ENCODE assay signal across 12 cellular contexts in genomic region chr2:233081731-233082221, GRCh38. TPM values are rescaled to one million over a fixed set of nuclear protein-coding genes. Genes with fewer than 3 reads are reported as not detected.
A peak's percentile ranks its signal among the peaks of the same experiment; 100 is the strongest.
DNase-seq lines count a peak whose midpoint lies in the region; ATAC-seq and TF ChIP-seq lines count a peak whose summit lies in the region.
"Had no signal": no experiment of that assay in that cellular context is flagged by ENCODE, and none has a peak within 500 bp of the region (broad histone marks: within the 10 kb centered on the region; RNA-seq: fewer than 3 reads in every experiment).

No MANE protein-coding gene starts in this region.

- intact Hi-C loops in gastrocnemius medialis (cut with DNase I; ENCODE audit: low total_unique reads): no loop called here

- no peaks in the 10 kb centered on the region for H3K9me3 ChIP-seq in gastrocnemius medialis
- H3K9me3 ChIP-seq: ascending aorta had no signal

- H3K4me3 ChIP-seq in gastrocnemius medialis: no peak overlapping the region
- H3K4me3 ChIP-seq: ascending aorta had no signal

- CTCF ChIA-PET in activated CD8-positive, alpha-beta T cell treated with anti-CD3 and anti-CD28 coated beads, Interleukin-2, amount 10 ng/mL, durations not matched to agents 7 days and 5 days (lab: Charles Lee): interaction anchor here (1.2 to 3.1 kb wide), 8 partner anchors 17 to 186 kb away, joined by 4 to 24 read pairs (median 10); partner anchors contain the start of genes ATG16L1 and INPP5D
- CTCF ChIA-PET in RWPE1 (lab: Yijun Ruan, JAX): no interaction called here

- H3K27ac ChIP-seq in gastrocnemius medialis: peak overlapping the region in 3 of 4 donors; percentile 74 to 82 (median 80)
- H3K27ac ChIP-seq in RWPE1: no peak overlapping the region

- peaks cover 91% of the 10 kb centered on the region for H3K4me1 Mint-ChIP-seq in activated CD8-positive, alpha-beta T cell treated with anti-CD3 and anti-CD28 coated beads, Interleukin-2, amount 10 ng/mL, durations not matched to agents 7 days and 5 days (ENCODE audit: low read depth)

- no peak for TF ChIP-seq POLR2A in gastrocnemius medialis (IDR thresholded peaks at IDR 0.05)

- no peaks in the 10 kb centered on the region for H3K27me3 Mint-ChIP-seq in activated CD8-positive, alpha-beta T cell treated with anti-CD3 and anti-CD28 coated beads, Interleukin-2, amount 10 ng/mL, durations not matched to agents 7 days and 5 days (ENCODE audit: low read depth)

- in situ Hi-C loops in gastrocnemius medialis (cut with MboI; ENCODE audit: low sequenced_read_pairs in 4 of 4): no loop called here

- H3K36me3 Mint-ChIP-seq in activated CD8-positive, alpha-beta T cell treated with anti-CD3 and anti-CD28 coated beads, Interleukin-2, amount 10 ng/mL, durations not matched to agents 7 days and 5 days (ENCODE audit: low read depth): peaks cover 85% of the 10 kb centered on the region

- no peaks in the 10 kb centered on the region for H3K9me3 Mint-ChIP-seq in activated CD8-positive, alpha-beta T cell treated with anti-CD3 and anti-CD28 coated beads, Interleukin-2, amount 10 ng/mL, durations not matched to agents 7 days and 5 days (ENCODE audit: insufficient read depth)

- POLR2A ChIA-PET in activated CD8-positive, alpha-beta T cell treated with anti-CD3 and anti-CD28 coated beads, Interleukin-2, amount 10 ng/mL, durations not matched to agents 7 days and 5 days (lab: Charles Lee): interaction anchor here (0.8 to 7.5 kb wide), 4 partner anchors 18 to 531 kb away, joined by 5 to 136 read pairs (median 6); partner anchors contain the start of gene INPP5D
- POLR2A ChIA-PET in RWPE1 (lab: Yijun Ruan, JAX; ENCODE audit: low non-redundant PET): no interaction called here

- no peaks in the 10 kb centered on the region for H3K27me3 ChIP-seq in gastrocnemius medialis
- H3K27me3 ChIP-seq: ascending aorta had no signal

- DNase-seq in activated CD8-positive, alpha-beta T cell treated with anti-CD3 and anti-CD28 coated beads, Interleukin-2, amount 10 ng/mL, durations not matched to agents 7 days and 5 days: no peak
- DNase-seq in gastrocnemius medialis (no peak), NCI-H1436 (lab: John Stamatoyannopoulos, UW) (no peak), activated gamma-delta T cell treated with Interleukin-2 at 50 U/mL for 16 hours (no peak), RWPE1 (ENCODE audit: low spot score) (no peak), NOMO-1 (lab: John Stamatoyannopoulos, UW; ENCODE audit: unreplicated experiment in 2 of 2) (no peak)
- DNase-seq: GDM1, NCI-H1436 treated with DMSO at 0.1 percent for 48 hours had no signal

- H3K4me3 Mint-ChIP-seq in activated CD8-positive, alpha-beta T cell treated with anti-CD3 and anti-CD28 coated beads, Interleukin-2, amount 10 ng/mL, durations not matched to agents 7 days and 5 days: peak overlapping the region; percentile 67

- H3K27ac Mint-ChIP-seq in activated CD8-positive, alpha-beta T cell treated with anti-CD3 and anti-CD28 coated beads, Interleukin-2, amount 10 ng/mL, durations not matched to agents 7 days and 5 days: peak overlapping the region; percentile 93

- ATAC-seq in GM18873 (IDR thresholded peaks at IDR 0.05; ENCODE audit: low FRiP score, unreplicated experiment) (peak; percentile 0), HG02840 (IDR thresholded peaks at IDR 0.05; ENCODE audit: low FRiP score, unreplicated experiment) (peak; percentile 4), gastrocnemius medialis (no peak)
- ATAC-seq in activated CD8-positive, alpha-beta T cell treated with anti-CD3 and anti-CD28 coated beads, Interleukin-2, amount 10 ng/mL, durations not matched to agents 7 days and 5 days: no peak

- TF ChIP-seq CTCF in gastrocnemius medialis (IDR thresholded peaks at IDR 0.05 in 4 of 5, conservative IDR thresholded peaks at IDR 0.05 in 1 of 5): no peak
- no peak for TF ChIP-seq CTCF in RWPE1 (conservative IDR thresholded peaks at IDR 0.05; ENCODE audit: low read depth)

- H3K4me1 ChIP-seq in gastrocnemius medialis: peaks cover 9 to 38% of the 10 kb centered on the region in 2 donors
- H3K4me1 ChIP-seq: ascending aorta had no signal

- no peaks in the 10 kb centered on the region for H3K36me3 ChIP-seq in gastrocnemius medialis
- H3K36me3 ChIP-seq: ascending aorta had no signal

RNA-seq across cellular contexts. Expression of gene INPP5D, which starts 21.6 kb away (rescaled TPM):
- 100 to 1,000 TPM; 108 to 122 TPM for total RNA-seq in activated CD8-positive, alpha-beta T cell treated with anti-CD3 and anti-CD28 coated beads, Interleukin-2, amount 10 ng/mL, durations not matched to agents 7 days and 5 days
- total RNA-seq in gastrocnemius medialis: 10 to 100 TPM in 1 of 4 donors, 1 to 10 TPM in 3; 1.7 to 18.7 (median 4.9) TPM

RNA-seq across cellular contexts. Expression of gene NEU2, which starts 49.3 kb away (rescaled TPM):
- not detected for total RNA-seq in activated CD8-positive, alpha-beta T cell treated with anti-CD3 and anti-CD28 coated beads, Interleukin-2, amount 10 ng/mL, durations not matched to agents 7 days and 5 days
- not detected for total RNA-seq in gastrocnemius medialis
- total RNA-seq: ascending aorta, mononuclear cell had no signal

Comparison
In these comparisons a context has a peak if more than half of its experiments do, and no peak if none do; other contexts are left out.
1. ATAC-seq: peak in GM18873 (single experiment) and HG02840 (single experiment); none in activated CD8-positive, alpha-beta T cell treated with anti-CD3 and anti-CD28 coated beads, Interleukin-2, amount 10 ng/mL, durations not matched to agents 7 days and 5 days (single experiment) and gastrocnemius medialis (0 of 2).
2. RNA of gene INPP5D, which starts 21.6 kb away (total RNA-seq): 108 to 122 TPM in activated CD8-positive, alpha-beta T cell treated with anti-CD3 and anti-CD28 coated beads, Interleukin-2, amount 10 ng/mL, durations not matched to agents 7 days and 5 days; 1.7 to 18.7 TPM in gastrocnemius medialis; every median in the first group is over 4 times any median in the second.